In the genomic region with DNA sequence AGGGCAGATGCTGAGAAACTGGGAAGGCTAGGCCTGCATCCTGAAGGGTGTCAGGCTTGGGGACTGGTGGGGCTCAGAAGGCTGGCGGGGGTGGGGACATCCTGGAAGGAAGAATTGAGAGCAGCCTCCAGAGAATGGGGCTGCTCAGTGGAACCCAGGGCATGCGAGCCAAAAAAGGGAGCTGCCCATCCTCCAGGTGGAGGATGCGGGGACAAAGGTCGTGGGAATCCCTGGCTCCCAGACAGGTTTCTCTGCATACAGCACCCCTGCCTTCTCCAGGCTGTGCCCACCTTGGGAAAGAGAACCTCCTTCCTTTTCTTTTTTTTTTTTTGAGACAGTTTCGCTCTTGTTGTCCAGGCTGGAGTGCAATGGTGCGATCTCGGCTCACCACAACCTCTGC, we compare ENCODE assay signal across 17 cellular contexts.
"Had no signal": no experiment of that assay in that cellular context is flagged by ENCODE, and none has a peak within 500 bp of the region (broad histone marks: within the 10 kb centered on the region; RNA-seq: fewer than 3 reads in every experiment).

No MANE protein-coding gene starts in this region.

- DNase-seq: caudate nucleus; cortex of kidney; effector memory CD4-positive, alpha-beta T cell; gastrocnemius medialis; islet precursor cell; left lung; mesenchymal stem cell; midbrain; psoas muscle; retina; small intestine; stimulated activated CD4-positive, alpha-beta T cell treated with anti-CD3 and anti-CD28 coated beads, Interleukin-12 subunit alpha, Interleukin-12 subunit beta, amount 100 ng/mL, for 4 hours; stimulated activated naive CD4-positive, alpha-beta T cell treated with Interleukin-2 at 50 U/mL for 16 hours; trophoblast cell had no signal

- H3K4me3 ChIP-seq: gastrocnemius medialis, left lung, lung, psoas muscle had no signal

- H3K36me3 ChIP-seq: gastrocnemius medialis had no signal

- H3K27ac Mint-ChIP-seq: nephron had no signal

- H3K27ac ChIP-seq: left lung had no signal

- H3K4me3 Mint-ChIP-seq: nephron had no signal

- H3K9me3 Mint-ChIP-seq: nephron had no signal

- ATAC-seq: gastrocnemius medialis, left lung, psoas muscle had no signal

- FAIRE-seq: endothelial cell of umbilical vein, small intestine had no signal

- H3K9me3 ChIP-seq: gastrocnemius medialis, left lung, psoas muscle had no signal

- H3K27me3 ChIP-seq: gastrocnemius medialis, left lung had no signal
